ENCODE assay signal across 21 cellular contexts in genomic region chr5:91425046-91425445, GRCh38.
"Had no signal": no experiment of that assay in that cellular context is flagged by ENCODE, and none has a peak within 500 bp of the region (broad histone marks: within the 10 kb centered on the region; RNA-seq: fewer than 3 reads in every experiment).

No MANE protein-coding gene starts in this region.

- H3K27me3 Mint-ChIP-seq: activated CD8-positive, alpha-beta T cell treated with anti-CD3 and anti-CD28 coated beads for 36 hours; activated naive CD8-positive, alpha-beta T cell treated with anti-CD3 and anti-CD28 coated beads, Interleukin-2, amount 50 U/mL, for 24 hours; activated T-cell treated with anti-CD3 and anti-CD28 coated beads, Interleukin-2, amount 50 U/mL, for 24 hours; progenitor cell of endocrine pancreas had no signal

- H3K36me3 Mint-ChIP-seq: brain had no signal

- H3K27me3 ChIP-seq: dorsolateral prefrontal cortex had no signal

- H3K4me3 ChIP-seq: dorsolateral prefrontal cortex had no signal

- H3K9me3 Mint-ChIP-seq: activated CD4-positive, alpha-beta T cell treated with anti-CD3 and anti-CD28 coated beads, Interleukin-2, amount 10 ng/mL, durations not matched to agents 24 days and 14 days had no signal

- ATAC-seq: activated CD8-positive, alpha-beta T cell treated with anti-CD3 and anti-CD28 coated beads for 36 hours; activated naive CD8-positive, alpha-beta T cell treated with anti-CD3 and anti-CD28 coated beads, Interleukin-2, amount 50 U/mL, for 24 hours; left lobe of liver had no signal

- H3K4me3 Mint-ChIP-seq: activated CD4-positive, alpha-beta T cell treated with anti-CD3 and anti-CD28 coated beads, Interleukin-2, amount 10 ng/mL, durations not matched to agents 24 days and 14 days; activated CD8-positive, alpha-beta T cell treated with anti-CD3 and anti-CD28 coated beads for 36 hours; activated naive CD4-positive, alpha-beta T cell treated with anti-CD3 and anti-CD28 coated beads for 36 hours; activated naive CD8-positive, alpha-beta T cell treated with anti-CD3 and anti-CD28 coated beads, Interleukin-2, amount 50 U/mL, for 24 hours; activated T-cell treated with anti-CD3 and anti-CD28 coated beads, Interleukin-2, amount 50 U/mL, for 24 hours; brain had no signal

- DNase-seq: activated CD4-positive, alpha-beta T cell treated with anti-CD3 and anti-CD28 coated beads, Interleukin-2, amount 10 ng/mL, durations not matched to agents 24 days and 14 days; activated CD4-positive, CD25-positive, alpha-beta regulatory T cell; activated CD8-positive, alpha-beta T cell treated with anti-CD3 and anti-CD28 coated beads for 36 hours; activated naive CD4-positive, alpha-beta T cell treated with anti-CD3 and anti-CD28 coated beads for 36 hours; activated naive CD8-positive, alpha-beta T cell treated with anti-CD3 and anti-CD28 coated beads, Interleukin-2, amount 50 U/mL, for 24 hours; activated T-cell treated with anti-CD3 and anti-CD28 coated beads, Interleukin-2, amount 50 U/mL, for 24 hours; anterior cingulate cortex; central memory CD4-positive, alpha-beta T cell; dorsolateral prefrontal cortex; foreskin fibroblast; hippocampal formation; kidney; midbrain; stimulated activated CD4-positive, alpha-beta T cell treated with anti-CD3 and anti-CD28 coated beads, Interleukin-12 subunit alpha, Interleukin-12 subunit beta, amount 100 ng/mL, for 4 hours; stimulated activated CD4-positive, alpha-beta T cell treated with anti-CD3 and anti-CD28 coated beads, Interleukin-1b, Interleukin-23, amount 100 ng/mL, for 48 hours; stimulated activated CD8-positive, alpha-beta memory T cell treated with anti-CD3 and anti-CD28 coated beads, Interleukin-4, amount 100 ng/mL, for 48 hours; stimulated activated naive CD4-positive, alpha-beta T cell had no signal

- H3K27ac Mint-ChIP-seq: activated CD4-positive, alpha-beta T cell treated with anti-CD3 and anti-CD28 coated beads, Interleukin-2, amount 10 ng/mL, durations not matched to agents 24 days and 14 days; activated CD8-positive, alpha-beta T cell treated with anti-CD3 and anti-CD28 coated beads for 36 hours; activated naive CD4-positive, alpha-beta T cell treated with anti-CD3 and anti-CD28 coated beads for 36 hours; activated naive CD8-positive, alpha-beta T cell treated with anti-CD3 and anti-CD28 coated beads, Interleukin-2, amount 50 U/mL, for 24 hours; activated T-cell treated with anti-CD3 and anti-CD28 coated beads, Interleukin-2, amount 50 U/mL, for 24 hours; brain; progenitor cell of endocrine pancreas had no signal

- H3K27ac ChIP-seq: dorsolateral prefrontal cortex, epithelial cell of prostate had no signal

- H3K4me1 Mint-ChIP-seq: activated CD4-positive, alpha-beta T cell treated with anti-CD3 and anti-CD28 coated beads, Interleukin-2, amount 10 ng/mL, durations not matched to agents 24 days and 14 days had no signal
